11 cellular contexts compared by ENCODE assay signal in the genomic region with DNA sequence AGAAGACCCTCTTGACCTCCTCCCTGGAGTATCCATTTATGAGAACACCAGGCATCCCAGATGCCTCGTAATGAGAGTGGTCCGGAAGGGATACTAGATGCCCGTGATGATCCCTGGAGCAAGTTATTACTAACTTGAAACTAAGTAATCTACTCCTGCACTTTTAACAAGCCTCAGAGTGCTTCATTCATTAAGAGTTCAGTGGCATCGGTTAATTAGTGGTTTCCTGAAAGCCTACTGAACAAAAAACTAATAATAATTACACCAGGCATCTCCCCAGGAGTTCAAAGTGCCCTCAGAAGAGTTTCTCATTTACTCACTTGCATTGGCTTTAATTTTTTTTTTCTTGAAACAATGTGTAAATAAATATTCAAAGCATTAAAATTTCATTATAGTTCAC. TPM values are rescaled to one million over a fixed set of nuclear protein-coding genes. Genes with fewer than 3 reads are reported as not detected.
"Had no signal": no experiment of that assay in that cellular context is flagged by ENCODE, and none has a peak within 500 bp of the region (broad histone marks: within the 10 kb centered on the region; RNA-seq: fewer than 3 reads in every experiment).

No MANE protein-coding gene starts in this region.

- DNase-seq: IMR-90, Kasumi-1, KBM-7, KG1 had no signal

- H3K27ac ChIP-seq: HL-60 had no signal

- ATAC-seq: HepG2, K562 had no signal

- H3K4me3 ChIP-seq: K562 had no signal

- FAIRE-seq: HepG2, HTR-8/SVneo, K562 had no signal

RNA-seq across cellular contexts. Expression of a gene that starts 22.3 kb away (rescaled TPM):
- total RNA-seq: HepG2, HT-29 had no signal
- polyA plus RNA-seq: HepG2 had no signal

RNA-seq across cellular contexts. Expression of a gene that starts 28.2 kb away (rescaled TPM):
- total RNA-seq: HepG2, HT-29, HT1080, K562 had no signal
- polyA plus RNA-seq: HepG2, IgD-negative memory B cell, K562 had no signal
